ENCODE assay signal across 17 cellular contexts in genomic region chr4:116118216-116118615, GRCh38.
DNase-seq lines count a peak whose midpoint lies in the region; ATAC-seq and TF ChIP-seq lines count a peak whose summit lies in the region.
"Had no signal": no experiment of that assay in that cellular context is flagged by ENCODE, and none has a peak within 500 bp of the region (broad histone marks: within the 10 kb centered on the region; RNA-seq: fewer than 3 reads in every experiment).

No MANE protein-coding gene starts in this region.

- WGBS in esophagus muscularis mucosa: 73% methylated on average over 3 of the region's 3 CpGs
- 49 to 65% (median 63%) methylated on average over 3 of the region's 3 CpGs for WGBS in heart left ventricle, 4 donors

- no peak for TF ChIP-seq CTCF in esophagus muscularis mucosa (IDR thresholded peaks at IDR 0.05)
- no peak for TF ChIP-seq CTCF in heart left ventricle (IDR thresholded peaks at IDR 0.05)

- no peak for TF ChIP-seq EP300 in esophagus muscularis mucosa (IDR thresholded peaks at IDR 0.05)

- TF ChIP-seq POLR2A in esophagus muscularis mucosa (IDR thresholded peaks at IDR 0.05; ENCODE audit: low read depth): no peak
- TF ChIP-seq POLR2A in heart left ventricle (IDR thresholded peaks at IDR 0.05): no peak

- H3K4me1 ChIP-seq in esophagus muscularis mucosa (no peaks in the 10 kb centered on the region), heart left ventricle (no peaks in the 10 kb centered on the region)
- H3K4me1 ChIP-seq: BE2C, Peyer's patch had no signal

- peak; percentile 73 for DNase-seq in COR-L47 (lab: John Stamatoyannopoulos, UW)
- peak; percentile 8 for DNase-seq in NCI-H345 treated with DMSO at 0.1 percent for 48 hours (lab: John Stamatoyannopoulos, UW; ENCODE audit: unreplicated experiment)
- peak; percentile 4 for DNase-seq in OCI-M1 (lab: John Stamatoyannopoulos, UW)
- peak; percentile 34 for DNase-seq in myocyte (ENCODE audit: low read depth)
- no peak for DNase-seq in inferior parietal cortex (ENCODE audit: extremely low spot score)
- no peak for DNase-seq in esophagus muscularis mucosa (ENCODE audit: extremely low spot score)
- DNase-seq in heart left ventricle: no peak
- DNase-seq: BE2C; CD4-positive, CD25-positive, alpha-beta regulatory T cell; DMS153; NCI-H1694 treated with DMSO at 0.1 percent for 48 hours; NCI-H2107; NCI-H2227 treated with DMSO at 0.1 percent for 48 hours; NCI-H526 treated with DMSO at 0.1 percent for 48 hours; Peyer's patch had no signal

- H3K9me3 ChIP-seq in esophagus muscularis mucosa (no peaks in the 10 kb centered on the region), heart left ventricle (no peaks in the 10 kb centered on the region)
- H3K9me3 ChIP-seq: BE2C, Peyer's patch had no signal

- no peak overlapping the region for H3K4me3 ChIP-seq in esophagus muscularis mucosa
- H3K4me3 ChIP-seq in heart left ventricle: no peak overlapping the region
- H3K4me3 ChIP-seq: GM23338, Peyer's patch had no signal

- H3K27me3 ChIP-seq in esophagus muscularis mucosa (no peaks in the 10 kb centered on the region), heart left ventricle (no peaks in the 10 kb centered on the region)
- H3K27me3 ChIP-seq: BE2C, Peyer's patch had no signal

- H3K27ac ChIP-seq in esophagus muscularis mucosa (replicated peaks in 1 of 4) (no peak overlapping the region), heart left ventricle (no peak overlapping the region)
- H3K27ac ChIP-seq: Peyer's patch had no signal

- H3K36me3 ChIP-seq in esophagus muscularis mucosa: no peaks in the 10 kb centered on the region
- H3K36me3 ChIP-seq in heart left ventricle: no peaks in the 10 kb centered on the region
- H3K36me3 ChIP-seq: BE2C, Peyer's patch had no signal

- intact Hi-C loops in esophagus muscularis mucosa (cut with DNase I) (no loop called here), heart left ventricle (cut with DNase I) (no loop called here)

- no peak for ATAC-seq in heart left ventricle
- ATAC-seq: GM23338, HCT116 had no signal

Comparison
In these comparisons a context has a peak if more than half of its experiments do, and no peak if none do; other contexts are left out.
1. DNase-seq: peak in COR-L47 (single experiment), NCI-H345 treated with DMSO at 0.1 percent for 48 hours (single experiment), OCI-M1 (single experiment) and myocyte (single experiment); none in inferior parietal cortex (single experiment), esophagus muscularis mucosa (single experiment) and heart left ventricle (0 of 5).